Comparison of ENCODE assay signal across 8 cellular contexts in genomic region chr7:50664461-50664922, GRCh38.
A peak's percentile ranks its signal among the peaks of the same experiment; 100 is the strongest.
DNase-seq lines count a peak whose midpoint lies in the region; ATAC-seq and TF ChIP-seq lines count a peak whose summit lies in the region.

No MANE protein-coding gene starts in this region.

- no peaks in the 10 kb centered on the region for H3F3A ChIP-seq in GM23338 (replicated peaks; ENCODE audit: low read depth)

- H4K20me1 ChIP-seq in GM23338 (replicated peaks; ENCODE audit: insufficient read depth), result peaks cover 27% of the 10 kb centered on the region; the same call in 1 of the 2 replicates

- no peak overlapping the region for H3K4me3 ChIP-seq in adipocyte (ENCODE audit: low read length)
- H3K4me3 ChIP-seq in GM23338, result no peak overlapping the region

- H3K27me3 ChIP-seq in adipocyte (replicated peaks; ENCODE audit: control insufficient read depth, insufficient read depth, low read length) (no peaks in the 10 kb centered on the region), GM23338 (ENCODE audit: insufficient read depth) (no peaks in the 10 kb centered on the region)

- H2AFZ ChIP-seq in GM23338, result no peak overlapping the region

- ATAC-seq in HG03460 (IDR thresholded peaks at IDR 0.05; ENCODE audit: unreplicated experiment) (peak; percentile 46), GM23338 (no peak)

- H3K4me1 ChIP-seq in adipocyte (ENCODE audit: control insufficient read depth, insufficient read depth, low read length) (peaks cover 46% of the 10 kb centered on the region), GM23338 (ENCODE audit: insufficient read depth) (no peaks in the 10 kb centered on the region; the same call in 1 of the 2 replicates)

- no peak overlapping the region for H3K27ac ChIP-seq in GM23338 (ENCODE audit: low read depth)

- H3K36me3 Mint-ChIP-seq in GM23338 (ENCODE audit: low read depth), result peaks cover 50% of the 10 kb centered on the region

- DNase-seq in GM04503 (ENCODE audit: low read depth) (peak; percentile 52), GM20000 (ENCODE audit: low spot score) (peak; percentile 25), adipocyte (ENCODE audit: low read depth) (peak; percentile 47), NCI-H2029 treated with DMSO at 0.1 percent for 48 hours (lab: John Stamatoyannopoulos, UW) (no peak), NK-92 (lab: John Stamatoyannopoulos, UW; ENCODE audit: unreplicated experiment) (no peak), GM23338 (ENCODE audit: low spot score) (no peak)
- DNase-seq in stimulated activated CD8-positive, alpha-beta memory T cell treated with anti-CD3 and anti-CD28 coated beads, Interleukin-15, amount 100 ng/mL, for 48 hours (ENCODE audit: low read depth in 2 of 2), result peak; percentile 18 to 29

- TF ChIP-seq CTCF in GM20000 (IDR thresholded peaks at IDR 0.05; ENCODE audit: extremely low read depth, missing control alignments) (no peak), GM23338 (conservative IDR thresholded peaks at IDR 0.05; ENCODE audit: low read depth in 2 of 2) (no peak)

- no peak overlapping the region for H3K27ac Mint-ChIP-seq in GM23338

- H3K79me2 ChIP-seq in GM23338 (replicated peaks; ENCODE audit: insufficient read depth), result peaks cover 30% of the 10 kb centered on the region

- H3K9ac ChIP-seq in adipocyte (ENCODE audit: low read length), result no peak overlapping the region

- peaks cover 22% of the 10 kb centered on the region for H3K36me3 ChIP-seq in adipocyte (ENCODE audit: control insufficient read depth, insufficient read depth, low read length, severe bottlenecking)
- H3K36me3 ChIP-seq in GM23338 (ENCODE audit: insufficient read depth), result no peaks in the 10 kb centered on the region; the same call in 1 of the 2 replicates

- peaks cover 6% of the 10 kb centered on the region for H3K4me1 Mint-ChIP-seq in GM23338

- H3K9me2 ChIP-seq in GM23338 (ENCODE audit: insufficient read depth), result no peaks in the 10 kb centered on the region

- no peaks in the 10 kb centered on the region for H3K9me3 Mint-ChIP-seq in GM23338

- peaks cover 7% of the 10 kb centered on the region for H3K27me3 Mint-ChIP-seq in GM23338 (ENCODE audit: insufficient read depth, low read depth, poor library complexity)

- H3K4me3 Mint-ChIP-seq in GM23338, result no peak overlapping the region

- no peaks in the 10 kb centered on the region for H3K9me3 ChIP-seq in adipocyte (ENCODE audit: control insufficient read depth, low read length)

- H3K4me2 ChIP-seq in GM23338, result no peak overlapping the region

TF ChIP-seq in GM23338, 12 proteins besides CTCF, POLR2A, EP300 and RAD21:
- no peak for TF ChIP-seq EZH2phosphoT487 (IDR thresholded peaks at IDR 0.05; ENCODE audit: unreplicated experiment)
- TF ChIP-seq JUNB (IDR thresholded peaks at IDR 0.05; ENCODE audit: unreplicated experiment), result no peak
- no peak for TF ChIP-seq CREB1 (CRISPR knock-in tag; IDR thresholded peaks at IDR 0.05; ENCODE audit: low read depth)
- no peak for TF ChIP-seq REST (IDR thresholded peaks at IDR 0.05; ENCODE audit: unreplicated experiment)
- TF ChIP-seq ETS1 (IDR thresholded peaks at IDR 0.05), result no peak
- no peak for TF ChIP-seq ZNF114 (CRISPR knock-in tag; IDR thresholded peaks at IDR 0.05)
- no peak for TF ChIP-seq POLR2AphosphoS5 (IDR thresholded peaks at IDR 0.05; ENCODE audit: low read depth)
- TF ChIP-seq ZNF462 (CRISPR knock-in tag; IDR thresholded peaks at IDR 0.05), result no peak
- TF ChIP-seq NANOG (IDR thresholded peaks at IDR 0.05; ENCODE audit: borderline replicate concordance), result no peak
- TF ChIP-seq ZNF331 (CRISPR knock-in tag; IDR thresholded peaks at IDR 0.05; ENCODE audit: low read depth), result no peak
- no peak for TF ChIP-seq STAT1 (IDR thresholded peaks at IDR 0.05; ENCODE audit: unreplicated experiment)

Comparison
In these comparisons a context has a peak if more than half of its experiments do, and no peak if none do; other contexts are left out.
1. DNase-seq: peak in GM04503 (single experiment), GM20000 (single experiment), adipocyte (single experiment) and stimulated activated CD8-positive, alpha-beta memory T cell treated with anti-CD3 and anti-CD28 coated beads, Interleukin-15, amount 100 ng/mL, for 48 hours (2 of 2); none in NCI-H2029 treated with DMSO at 0.1 percent for 48 hours (single experiment), NK-92 (single experiment) and GM23338 (single experiment).